ENCODE assay signal across 9 cellular contexts in the genomic region with DNA sequence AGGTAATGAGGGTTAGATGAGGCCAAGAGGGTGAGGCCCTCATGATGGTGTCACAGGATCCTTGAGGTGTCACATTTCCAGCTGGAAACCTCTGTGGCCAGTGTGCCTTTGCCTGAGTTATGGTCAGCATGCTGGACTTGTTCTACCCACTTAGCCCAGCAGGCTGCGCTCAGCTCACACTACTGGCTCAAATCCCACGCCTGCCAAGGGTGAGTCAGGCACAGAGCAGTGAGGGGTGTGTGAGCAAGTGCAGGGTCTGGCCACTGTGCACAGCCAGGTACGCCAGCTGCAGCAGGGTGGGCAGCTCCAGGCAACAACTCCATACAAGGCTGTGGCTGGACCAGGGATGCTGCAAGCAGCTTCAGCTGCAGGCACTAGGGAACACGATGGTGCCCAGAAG.
DNase-seq lines count a peak whose midpoint lies in the region; ATAC-seq, FAIRE-seq and TF ChIP-seq lines count a peak whose summit lies in the region.
"Had no signal": no experiment of that assay in that cellular context is flagged by ENCODE, and none has a peak within 500 bp of the region (broad histone marks: within the 10 kb centered on the region; RNA-seq: fewer than 3 reads in every experiment).

No MANE protein-coding gene starts in this region.

- no peak overlapping the region for H3K4me2 ChIP-seq in A549

- DNase-seq in A549 (ENCODE audit: low read depth in 1 of 2, low spot score in 1 of 2) (peak in 1 of 2 experiments; percentile 31), SK-N-DZ (ENCODE audit: low spot score) (peak; percentile 10), iPS DF 6.9 (ENCODE audit: low read depth, low spot score) (peak; percentile 63), upper lobe of right lung (no peak)
- no peak for DNase-seq in activated CD4-positive, alpha-beta memory T cell treated with anti-CD3 and anti-CD28 coated beads for 36 hours

- no peaks in the 10 kb centered on the region for H3K4me1 Mint-ChIP-seq in activated CD4-positive, alpha-beta memory T cell treated with anti-CD3 and anti-CD28 coated beads for 36 hours (ENCODE audit: low read depth)

- WGBS in A549 (ENCODE audit: missing lambda C conversion rate), result 5% methylated on average over 4 of the region's 4 CpGs
- no CpG with 5 or more reads among the region's 4 CpGs for WGBS in iPS DF 6.9 (ENCODE audit: insufficient coverage, insufficient read length)

- no peak overlapping the region for H3K4me3 ChIP-seq in A549
- no peak overlapping the region for H3K4me3 ChIP-seq in iPS DF 6.9 (ENCODE audit: low read length)
- no peak overlapping the region for H3K4me3 ChIP-seq in upper lobe of right lung

- no peaks in the 10 kb centered on the region for H3K27me3 ChIP-seq in iPS DF 6.9 (ENCODE audit: control insufficient read depth, insufficient read depth, low read length)
- H3K27me3 ChIP-seq in upper lobe of right lung, result no peaks in the 10 kb centered on the region

- FAIRE-seq in A549 (lab: Jason Lieb, UNC), result no peak
- FAIRE-seq: GM18507 had no signal

- no peak overlapping the region for H3K4me3 Mint-ChIP-seq in activated CD4-positive, alpha-beta memory T cell treated with anti-CD3 and anti-CD28 coated beads for 36 hours

- no peak for TF ChIP-seq POLR2A in A549 (IDR thresholded peaks at IDR 0.05; ENCODE audit: low read length)

- intact Hi-C loops in upper lobe of right lung (cut with DNase I), result no loop called here
- intact Hi-C loops in activated CD4-positive, alpha-beta memory T cell treated with anti-CD3 and anti-CD28 coated beads for 36 hours (cut with micrococcal nuclease), result loop anchor here (10.0 kb wide), 1 partner anchor 374 kb away; no protein-coding TSS in a partner anchor

- H3K27ac ChIP-seq in A549 (no peak overlapping the region), iPS DF 6.9 (ENCODE audit: low read length) (no peak overlapping the region), upper lobe of right lung (no peak overlapping the region)

- CTCF ChIA-PET in A549 (lab: Yijun Ruan, JAX), result interaction anchor here (0.6 to 1.5 kb wide), 4 partner anchors 13 to 631 kb away, joined by 3 to 4 read pairs (median 3); no protein-coding TSS in a partner anchor
- CTCF ChIA-PET in activated CD4-positive, alpha-beta memory T cell treated with anti-CD3 and anti-CD28 coated beads for 36 hours (lab: Charles Lee), result interaction anchor here (0.5 kb wide), 1 partner anchor 374 kb away, joined by 3 read pairs; no protein-coding TSS in a partner anchor

- H3K4me1 ChIP-seq in A549 (no peaks in the 10 kb centered on the region), iPS DF 6.9 (ENCODE audit: control insufficient read depth, insufficient read depth, low read length) (no peaks in the 10 kb centered on the region), upper lobe of right lung (no peaks in the 10 kb centered on the region)

- H3K27me3 Mint-ChIP-seq in activated CD4-positive, alpha-beta memory T cell treated with anti-CD3 and anti-CD28 coated beads for 36 hours, result no peaks in the 10 kb centered on the region

- no peaks in the 10 kb centered on the region for H3K36me3 ChIP-seq in iPS DF 6.9 (ENCODE audit: control insufficient read depth, insufficient read depth, low read length)
- no peaks in the 10 kb centered on the region for H3K36me3 ChIP-seq in upper lobe of right lung

- POLR2A ChIA-PET in A549 (lab: Yijun Ruan, JAX), result no interaction called here
- POLR2A ChIA-PET in activated CD4-positive, alpha-beta memory T cell treated with anti-CD3 and anti-CD28 coated beads for 36 hours (lab: Charles Lee), result no interaction called here

- no peak for TF ChIP-seq EP300 in A549 (IDR thresholded peaks at IDR 0.05)

- H3K9me3 ChIP-seq in A549 (no peaks in the 10 kb centered on the region), iPS DF 6.9 (ENCODE audit: control insufficient read depth, insufficient read depth, low read length) (no peaks in the 10 kb centered on the region), upper lobe of right lung (no peaks in the 10 kb centered on the region)

- H3K36me3 Mint-ChIP-seq in activated CD4-positive, alpha-beta memory T cell treated with anti-CD3 and anti-CD28 coated beads for 36 hours, result no peaks in the 10 kb centered on the region

- ATAC-seq in A549 (peak; percentile 34 to 86; a peak in 3 of 6 replicates), GM18909 (IDR thresholded peaks at IDR 0.05; ENCODE audit: poor library complexity, unreplicated experiment) (peak; percentile 43), upper lobe of right lung (peak; percentile 64), HG03342 (IDR thresholded peaks at IDR 0.05; ENCODE audit: unreplicated experiment) (no peak), GM21526 (IDR thresholded peaks at IDR 0.05; ENCODE audit: low FRiP score, unreplicated experiment) (no peak)

- 0 out of 3 replicates have a peak, but pooled peaks have one; percentile 9 for TF ChIP-seq CTCF in A549 (IDR thresholded peaks at IDR 0.05)
- TF ChIP-seq CTCF in upper lobe of right lung (IDR thresholded peaks at IDR 0.05), result peak; percentile 34

- no peak overlapping the region for H3K27ac Mint-ChIP-seq in activated CD4-positive, alpha-beta memory T cell treated with anti-CD3 and anti-CD28 coated beads for 36 hours

- H3K9me3 Mint-ChIP-seq in activated CD4-positive, alpha-beta memory T cell treated with anti-CD3 and anti-CD28 coated beads for 36 hours, result no peaks in the 10 kb centered on the region

- TF ChIP-seq RAD21 in A549 (conservative IDR thresholded peaks at IDR 0.05 in 1 of 2, IDR thresholded peaks at IDR 0.05 in 1 of 2), result peak; percentile 14 to 51; a peak in 2 of 5 replicates

TF ChIP-seq in A549, 52 proteins besides CTCF, POLR2A, EP300 and RAD21:
- TF ChIP-seq FOSB (CRISPR knock-in tag; IDR thresholded peaks at IDR 0.05), result no peak
- TF ChIP-seq KDM1A (IDR thresholded peaks at IDR 0.05; ENCODE audit: low read depth), result no peak
- TF ChIP-seq PHF8 (IDR thresholded peaks at IDR 0.05; ENCODE audit: borderline replicate concordance, low read depth), result no peak
- TF ChIP-seq, protein P1, sequence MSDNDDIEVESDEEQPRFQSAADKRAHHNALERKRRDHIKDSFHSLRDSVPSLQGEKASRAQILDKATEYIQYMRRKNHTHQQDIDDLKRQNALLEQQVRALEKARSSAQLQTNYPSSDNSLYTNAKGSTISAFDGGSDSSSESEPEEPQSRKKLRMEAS (IDR thresholded peaks at IDR 0.05), result no peak
- TF ChIP-seq, protein P2, sequence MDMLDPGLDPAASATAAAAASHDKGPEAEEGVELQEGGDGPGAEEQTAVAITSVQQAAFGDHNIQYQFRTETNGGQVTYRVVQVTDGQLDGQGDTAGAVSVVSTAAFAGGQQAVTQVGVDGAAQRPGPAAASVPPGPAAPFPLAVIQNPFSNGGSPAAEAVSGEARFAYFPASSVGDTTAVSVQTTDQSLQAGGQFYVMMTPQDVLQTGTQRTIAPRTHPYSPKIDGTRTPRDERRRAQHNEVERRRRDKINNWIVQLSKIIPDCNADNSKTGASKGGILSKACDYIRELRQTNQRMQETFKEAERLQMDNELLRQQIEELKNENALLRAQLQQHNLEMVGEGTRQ (IDR thresholded peaks at IDR 0.05), result no peak
- no peak for TF ChIP-seq HOXA7 (CRISPR knock-in tag; IDR thresholded peaks at IDR 0.05)

Comparison
In these comparisons a context has a peak if more than half of its experiments do, and no peak if none do; other contexts are left out.
1. ATAC-seq: peak in A549 (2 of 2), GM18909 (single experiment) and upper lobe of right lung (single experiment); none in HG03342 (single experiment) and GM21526 (single experiment).
2. DNase-seq: peak in SK-N-DZ (single experiment) and iPS DF 6.9 (single experiment); none in upper lobe of right lung (single experiment) and activated CD4-positive, alpha-beta memory T cell treated with anti-CD3 and anti-CD28 coated beads for 36 hours (single experiment).